Comparison of ENCODE assay signal across 1 cellular context in the genomic region with DNA sequence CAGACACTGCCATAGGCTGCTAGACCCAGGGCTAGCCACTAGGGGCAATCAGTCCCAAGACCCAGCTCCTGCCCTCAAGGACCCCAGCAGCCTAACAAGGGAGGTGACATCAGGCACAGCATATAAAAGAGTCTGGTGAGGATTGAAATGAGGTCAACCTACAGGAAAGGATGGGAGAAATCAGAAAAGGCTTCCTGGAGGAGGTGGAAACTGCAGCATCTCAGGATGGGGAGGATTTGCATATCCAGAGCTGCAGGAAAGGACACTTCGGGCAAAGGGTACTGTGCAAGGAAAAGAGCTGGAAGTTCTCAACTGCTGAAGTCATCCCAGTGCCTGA.
TF ChIP-seq lines count a peak whose summit lies in the region.

No MANE protein-coding gene starts in this region.

TF ChIP-seq in endothelial cell of umbilical vein, 7 proteins besides CTCF, POLR2A, EP300 and RAD21:
- no peak for TF ChIP-seq MYC (IDR thresholded peaks at IDR 0.05; ENCODE audit: low read depth, low read length)
- TF ChIP-seq, protein P1, sequence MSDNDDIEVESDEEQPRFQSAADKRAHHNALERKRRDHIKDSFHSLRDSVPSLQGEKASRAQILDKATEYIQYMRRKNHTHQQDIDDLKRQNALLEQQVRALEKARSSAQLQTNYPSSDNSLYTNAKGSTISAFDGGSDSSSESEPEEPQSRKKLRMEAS (IDR thresholded peaks at IDR 0.05; ENCODE audit: insufficient read depth, insufficient read length), result no peak
- TF ChIP-seq EZH2 (IDR thresholded peaks at IDR 0.05; ENCODE audit: borderline replicate concordance, low read depth, low read length, severe bottlenecking), result no peak
- TF ChIP-seq GATA2 (IDR thresholded peaks at IDR 0.05; ENCODE audit: insufficient read depth, insufficient read length, low read depth, low read length), result no peak
- no peak for TF ChIP-seq JUN (IDR thresholded peaks at IDR 0.05; ENCODE audit: borderline replicate concordance, insufficient read depth, insufficient read length, low read depth)
- TF ChIP-seq POLR2AphosphoS5 (IDR thresholded peaks at IDR 0.05; ENCODE audit: insufficient read depth, low read depth, low read length), result no peak
- no peak for TF ChIP-seq FOS (IDR thresholded peaks at IDR 0.05; ENCODE audit: borderline replicate concordance, insufficient read depth, low read length)
